In genomic region chr2:20115902-20116301, GRCh38 we compare ENCODE assay signal across 18 cellular contexts.
DNase-seq lines count a peak whose midpoint lies in the region; ATAC-seq and TF ChIP-seq lines count a peak whose summit lies in the region.
"Had no signal": no experiment of that assay in that cellular context is flagged by ENCODE, and none has a peak within 500 bp of the region (broad histone marks: within the 10 kb centered on the region; RNA-seq: fewer than 3 reads in every experiment).

No MANE protein-coding gene starts in this region.

- H2AFZ ChIP-seq in neuronal stem cell (ENCODE audit: low read length) = no peak overlapping the region

- H3K4me3 Mint-ChIP-seq in T-helper 2 cell treated with Interferon-gamma antibody and Interleukin-4, amounts not matched to agents 5 μg/mL and 100 μg/mL, for 36 hours = no peak overlapping the region
- H3K4me3 Mint-ChIP-seq: B cell; CD4-positive, CD25-positive, alpha-beta regulatory T cell had no signal

- TF ChIP-seq CTCF in RWPE1 (conservative IDR thresholded peaks at IDR 0.05; ENCODE audit: low read depth) = no peak

- H3K36me3 ChIP-seq in esophagus (ENCODE audit: control insufficient read depth in 2 of 2, insufficient read depth in 2 of 2, low read length in 1 of 2) (no peaks in the 10 kb centered on the region), neuronal stem cell (replicated peaks in 1 of 2; ENCODE audit: control insufficient read depth in 2 of 2, insufficient read depth in 2 of 2, low read length in 2 of 2) (no peaks in the 10 kb centered on the region)
- H3K36me3 ChIP-seq: SJCRH30 had no signal

- H3K4me3 ChIP-seq in esophagus (ENCODE audit: low read depth in 1 of 2, low read length in 2 of 2) (no peak overlapping the region), neuronal stem cell (ENCODE audit: low read length in 2 of 2) (no peak overlapping the region)
- H3K4me3 ChIP-seq: SJCRH30 had no signal

- no peak for ATAC-seq in HG03175 (IDR thresholded peaks at IDR 0.05; ENCODE audit: unreplicated experiment)
- ATAC-seq: PC-3 had no signal

- H3K27me3 Mint-ChIP-seq in T-helper 2 cell treated with Interferon-gamma antibody and Interleukin-4, amounts not matched to agents 5 μg/mL and 100 μg/mL, for 36 hours (ENCODE audit: low read depth) = no peaks in the 10 kb centered on the region
- H3K27me3 Mint-ChIP-seq: CD4-positive, CD25-positive, alpha-beta regulatory T cell had no signal

- POLR2A ChIA-PET in RWPE1 (lab: Yijun Ruan, JAX; ENCODE audit: low non-redundant PET) = no interaction called here

- H2BK120ac ChIP-seq in neuronal stem cell (ENCODE audit: low read depth, low read length) = no peak overlapping the region

- no peak overlapping the region for H3K4me2 ChIP-seq in neuronal stem cell (ENCODE audit: insufficient read depth, low read length, poor library complexity, severe bottlenecking)

- no peak overlapping the region for H2BK12ac ChIP-seq in neuronal stem cell (ENCODE audit: low read length)

- H3K27ac Mint-ChIP-seq in T-helper 2 cell treated with Interferon-gamma antibody and Interleukin-4, amounts not matched to agents 5 μg/mL and 100 μg/mL, for 36 hours = no peak overlapping the region
- H3K27ac Mint-ChIP-seq: B cell; CD4-positive, CD25-positive, alpha-beta regulatory T cell had no signal

- H3K36me3 Mint-ChIP-seq in T-helper 2 cell treated with Interferon-gamma antibody and Interleukin-4, amounts not matched to agents 5 μg/mL and 100 μg/mL, for 36 hours (ENCODE audit: low read depth) = no peaks in the 10 kb centered on the region
- H3K36me3 Mint-ChIP-seq: CD4-positive, CD25-positive, alpha-beta regulatory T cell had no signal

- no peak overlapping the region for H2BK15ac ChIP-seq in neuronal stem cell (ENCODE audit: low read length)

- no peaks in the 10 kb centered on the region for H3K9me3 Mint-ChIP-seq in T-helper 2 cell treated with Interferon-gamma antibody and Interleukin-4, amounts not matched to agents 5 μg/mL and 100 μg/mL, for 36 hours

- peak; percentile 46 for DNase-seq in A172 (ENCODE audit: low spot score)
- DNase-seq in RWPE1 (ENCODE audit: low spot score) = no peak
- no peak for DNase-seq in neuronal stem cell (ENCODE audit: low spot score)
- no peak for DNase-seq in substantia nigra (lab: John Stamatoyannopoulos, UW)
- DNase-seq in iPS-NIHi11 (ENCODE audit: low spot score) = no peak
- DNase-seq in T-helper 2 cell treated with Interferon-gamma antibody and Interleukin-4, amounts not matched to agents 5 μg/mL and 100 μg/mL, for 36 hours (ENCODE audit: low spot score) = no peak
- DNase-seq: 8988T; Calu3; CD4-positive, CD25-positive, alpha-beta regulatory T cell; KG1; NCI-H1694 treated with DMSO at 0.1 percent for 48 hours; NCI-H524; NCI-H82; PC-3; SJCRH30 had no signal

- H3K27ac ChIP-seq in RWPE1 (peak overlapping the region; percentile 7; the same call in 1 of the 2 replicates), esophagus (ENCODE audit: low read depth in 2 of 2, low read length in 1 of 2) (peak overlapping the region; percentile 14 to 96), neuronal stem cell (replicated peaks; ENCODE audit: low read length) (no peak overlapping the region), substantia nigra (ENCODE audit: low read depth, low read length, poor library complexity, severe bottlenecking) (no peak overlapping the region)
- H3K27ac ChIP-seq: SJCRH30 had no signal

- no peak overlapping the region for H2AK5ac ChIP-seq in neuronal stem cell (ENCODE audit: low read depth, low read length)

- H3K27me3 ChIP-seq in esophagus (ENCODE audit: control insufficient read depth in 1 of 2, insufficient read depth in 2 of 2, low read length in 2 of 2) = no peaks in the 10 kb centered on the region
- H3K27me3 ChIP-seq in neuronal stem cell (ENCODE audit: control insufficient read depth in 3 of 3, insufficient read depth in 3 of 3, low read depth in 1 of 3, low read length in 3 of 3) = peaks cover 0 to 3% (median 0%) of the 10 kb centered on the region in 3 experiments
- H3K27me3 ChIP-seq: SJCRH30 had no signal

- H3K4ac ChIP-seq in neuronal stem cell (ENCODE audit: low read length) = no peak overlapping the region

- no peak overlapping the region for H3K23ac ChIP-seq in neuronal stem cell (ENCODE audit: low read depth, low read length, poor library complexity)

- H3K14ac ChIP-seq in neuronal stem cell (ENCODE audit: low read length) = no peak overlapping the region

- 69 to 76% methylated on average over 4 of the region's 4 CpGs for WGBS in esophagus, 2 donors
- no CpG with 5 or more reads among the region's 4 CpGs for WGBS in neuronal stem cell (ENCODE audit: extremely low coverage in 2 of 2, insufficient read length in 2 of 2, insufficient replicate concordance in 1 of 2), 2 donors

- H3K4me1 ChIP-seq in esophagus (ENCODE audit: control insufficient read depth in 2 of 2, insufficient read depth in 2 of 2, low read length in 1 of 2) (peaks cover 11 to 32% of the 10 kb centered on the region in 2 donors), neuronal stem cell (ENCODE audit: control insufficient read depth in 2 of 2, insufficient read depth in 1 of 2, low read depth in 1 of 2, low read length in 2 of 2) (peaks cover 3 to 5% of the 10 kb centered on the region in 2 donors)
- H3K4me1 ChIP-seq: SJCRH30 had no signal

- H3K9ac ChIP-seq in neuronal stem cell (ENCODE audit: low read depth, low read length, poor library complexity) = no peak overlapping the region

- H3K9me3 ChIP-seq in esophagus (ENCODE audit: control insufficient read depth in 2 of 2, insufficient read depth in 1 of 2, low read depth in 1 of 2, low read length in 1 of 2) (no peaks in the 10 kb centered on the region), neuronal stem cell (replicated peaks in 1 of 2; ENCODE audit: control insufficient read depth in 2 of 2, insufficient read depth in 1 of 2, low read depth in 1 of 2, low read length in 2 of 2) (peaks cover 0 to 3% of the 10 kb centered on the region in 2 donors)
- H3K9me3 ChIP-seq: SJCRH30 had no signal

- H3K79me1 ChIP-seq in neuronal stem cell (ENCODE audit: low read depth, low read length) = no peaks in the 10 kb centered on the region

- CTCF ChIA-PET in RWPE1 (lab: Yijun Ruan, JAX) = interaction anchor here (0.6 kb wide), 1 partner anchor 138 kb away, joined by 3 read pairs; no protein-coding TSS in a partner anchor

- no peak overlapping the region for H2BK5ac ChIP-seq in neuronal stem cell (ENCODE audit: low read length)

- peak overlapping the region; percentile 11 for H3K18ac ChIP-seq in neuronal stem cell (ENCODE audit: low read length)

- H3K4me1 Mint-ChIP-seq in T-helper 2 cell treated with Interferon-gamma antibody and Interleukin-4, amounts not matched to agents 5 μg/mL and 100 μg/mL, for 36 hours (ENCODE audit: low read depth) = no peaks in the 10 kb centered on the region
- H3K4me1 Mint-ChIP-seq: B cell; CD4-positive, CD25-positive, alpha-beta regulatory T cell had no signal

- no peak overlapping the region for H4K8ac ChIP-seq in neuronal stem cell (ENCODE audit: low read depth, low read length)

- H4K91ac ChIP-seq in neuronal stem cell (ENCODE audit: low read depth, low read length, poor library complexity) = no peak overlapping the region

Comparison
In these comparisons a context has a peak if more than half of its experiments do, and no peak if none do; other contexts are left out.
1. H3K27ac ChIP-seq: peak in RWPE1 (single experiment) and esophagus (2 of 2); none in neuronal stem cell (single experiment) and substantia nigra (single experiment).